1 cellular context compared by ENCODE assay signal in the genomic region with DNA sequence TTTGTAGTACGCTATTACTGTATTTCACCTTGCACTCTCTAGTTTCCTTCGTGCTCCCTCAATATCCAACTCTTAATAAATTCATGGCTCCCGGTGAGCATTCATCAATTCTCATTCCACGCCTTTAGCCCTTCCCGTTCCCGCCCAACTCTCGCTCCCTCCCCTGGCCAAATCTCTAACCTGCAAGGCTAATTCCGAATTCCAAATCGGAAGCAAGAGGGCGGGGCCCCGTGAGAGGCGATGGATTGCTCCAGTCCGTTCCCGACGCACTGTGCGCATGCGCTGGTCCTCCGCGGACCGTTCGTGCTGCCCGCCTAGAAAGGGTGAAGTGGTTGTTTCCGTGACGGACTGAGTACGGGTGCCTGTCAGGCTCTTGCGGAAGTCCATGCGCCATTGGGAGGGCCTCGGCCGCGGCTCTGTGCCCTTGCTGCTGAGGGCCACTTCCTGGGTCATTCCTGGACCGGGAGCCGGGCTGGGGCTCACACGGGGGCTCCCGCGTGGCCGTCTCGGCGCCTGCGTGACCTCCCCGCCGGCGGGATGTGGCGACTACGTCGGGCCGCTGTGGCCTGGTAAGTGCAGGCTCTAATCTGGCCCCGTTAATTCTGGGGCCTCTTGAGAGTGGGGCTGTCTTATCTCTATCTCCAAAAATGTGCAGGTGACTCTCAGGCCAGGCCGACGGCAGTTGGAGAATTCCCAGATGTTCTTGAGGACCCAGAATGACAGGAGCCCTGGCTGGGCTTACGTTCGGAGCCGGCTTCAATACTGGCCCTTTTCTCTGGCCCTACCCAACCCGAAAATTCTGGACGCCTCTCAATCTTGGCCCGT.
TF ChIP-seq lines count a peak whose summit lies in the region.

A gene with protein sequence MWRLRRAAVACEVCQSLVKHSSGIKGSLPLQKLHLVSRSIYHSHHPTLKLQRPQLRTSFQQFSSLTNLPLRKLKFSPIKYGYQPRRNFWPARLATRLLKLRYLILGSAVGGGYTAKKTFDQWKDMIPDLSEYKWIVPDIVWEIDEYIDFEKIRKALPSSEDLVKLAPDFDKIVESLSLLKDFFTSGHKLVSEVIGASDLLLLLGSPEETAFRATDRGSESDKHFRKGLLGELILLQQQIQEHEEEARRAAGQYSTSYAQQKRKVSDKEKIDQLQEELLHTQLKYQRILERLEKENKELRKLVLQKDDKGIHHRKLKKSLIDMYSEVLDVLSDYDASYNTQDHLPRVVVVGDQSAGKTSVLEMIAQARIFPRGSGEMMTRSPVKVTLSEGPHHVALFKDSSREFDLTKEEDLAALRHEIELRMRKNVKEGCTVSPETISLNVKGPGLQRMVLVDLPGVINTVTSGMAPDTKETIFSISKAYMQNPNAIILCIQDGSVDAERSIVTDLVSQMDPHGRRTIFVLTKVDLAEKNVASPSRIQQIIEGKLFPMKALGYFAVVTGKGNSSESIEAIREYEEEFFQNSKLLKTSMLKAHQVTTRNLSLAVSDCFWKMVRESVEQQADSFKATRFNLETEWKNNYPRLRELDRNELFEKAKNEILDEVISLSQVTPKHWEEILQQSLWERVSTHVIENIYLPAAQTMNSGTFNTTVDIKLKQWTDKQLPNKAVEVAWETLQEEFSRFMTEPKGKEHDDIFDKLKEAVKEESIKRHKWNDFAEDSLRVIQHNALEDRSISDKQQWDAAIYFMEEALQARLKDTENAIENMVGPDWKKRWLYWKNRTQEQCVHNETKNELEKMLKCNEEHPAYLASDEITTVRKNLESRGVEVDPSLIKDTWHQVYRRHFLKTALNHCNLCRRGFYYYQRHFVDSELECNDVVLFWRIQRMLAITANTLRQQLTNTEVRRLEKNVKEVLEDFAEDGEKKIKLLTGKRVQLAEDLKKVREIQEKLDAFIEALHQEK (plus strand): TSS at position 368 of the 825 bp plus-strand sequence. CDS start 170 bp downstream, at position 538.

TF ChIP-seq in K562, 482 proteins besides CTCF, POLR2A, EP300 and RAD21 (continued from another document and continues in another):
- peak; percentile 95 to 97 for TF ChIP-seq FOXK2 (conservative IDR thresholded peaks at IDR 0.05 in 1 of 2, IDR thresholded peaks at IDR 0.05 in 1 of 2; ENCODE audit: low read depth in 2 of 2)
- 0 out of 2 replicates have a peak, but pooled peaks have one; percentile 34 for TF ChIP-seq MTA1 (IDR thresholded peaks at IDR 0.05; ENCODE audit: borderline replicate concordance)
- peak in 1 of 2 experiments; percentile 3; a peak in 1 of 4 replicates for TF ChIP-seq FOXA3 (CRISPR knock-in tag; conservative IDR thresholded peaks at IDR 0.05 in 1 of 2, IDR thresholded peaks at IDR 0.05 in 1 of 2)
- TF ChIP-seq RBM14 (IDR thresholded peaks at IDR 0.05; ENCODE audit: borderline replicate concordance, insufficient read depth, low read depth, low read length): no peak
- TF ChIP-seq ELF1 (tag; IDR thresholded peaks at IDR 0.05): peak; percentile 98
- no peak for TF ChIP-seq RBM22 (IDR thresholded peaks at IDR 0.05; ENCODE audit: low read depth, low read length, poor library complexity, severe bottlenecking)
- TF ChIP-seq, protein P1, sequence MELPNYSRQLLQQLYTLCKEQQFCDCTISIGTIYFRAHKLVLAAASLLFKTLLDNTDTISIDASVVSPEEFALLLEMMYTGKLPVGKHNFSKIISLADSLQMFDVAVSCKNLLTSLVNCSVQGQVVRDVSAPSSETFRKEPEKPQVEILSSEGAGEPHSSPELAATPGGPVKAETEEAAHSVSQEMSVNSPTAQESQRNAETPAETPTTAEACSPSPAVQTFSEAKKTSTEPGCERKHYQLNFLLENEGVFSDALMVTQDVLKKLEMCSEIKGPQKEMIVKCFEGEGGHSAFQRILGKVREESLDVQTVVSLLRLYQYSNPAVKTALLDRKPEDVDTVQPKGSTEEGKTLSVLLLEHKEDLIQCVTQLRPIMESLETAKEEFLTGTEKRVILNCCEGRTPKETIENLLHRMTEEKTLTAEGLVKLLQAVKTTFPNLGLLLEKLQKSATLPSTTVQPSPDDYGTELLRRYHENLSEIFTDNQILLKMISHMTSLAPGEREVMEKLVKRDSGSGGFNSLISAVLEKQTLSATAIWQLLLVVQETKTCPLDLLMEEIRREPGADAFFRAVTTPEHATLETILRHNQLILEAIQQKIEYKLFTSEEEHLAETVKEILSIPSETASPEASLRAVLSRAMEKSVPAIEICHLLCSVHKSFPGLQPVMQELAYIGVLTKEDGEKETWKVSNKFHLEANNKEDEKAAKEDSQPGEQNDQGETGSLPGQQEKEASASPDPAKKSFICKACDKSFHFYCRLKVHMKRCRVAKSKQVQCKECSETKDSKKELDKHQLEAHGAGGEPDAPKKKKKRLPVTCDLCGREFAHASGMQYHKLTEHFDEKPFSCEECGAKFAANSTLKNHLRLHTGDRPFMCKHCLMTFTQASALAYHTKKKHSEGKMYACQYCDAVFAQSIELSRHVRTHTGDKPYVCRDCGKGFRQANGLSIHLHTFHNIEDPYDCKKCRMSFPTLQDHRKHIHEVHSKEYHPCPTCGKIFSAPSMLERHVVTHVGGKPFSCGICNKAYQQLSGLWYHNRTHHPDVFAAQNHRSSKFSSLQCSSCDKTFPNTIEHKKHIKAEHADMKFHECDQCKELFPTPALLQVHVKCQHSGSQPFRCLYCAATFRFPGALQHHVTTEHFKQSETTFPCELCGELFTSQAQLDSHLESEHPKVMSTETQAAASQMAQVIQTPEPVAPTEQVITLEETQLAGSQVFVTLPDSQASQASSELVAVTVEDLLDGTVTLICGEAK (IDR thresholded peaks at IDR 0.05): peak; percentile 97
- TF ChIP-seq, protein P1 (CRISPR knock-in tag; IDR thresholded peaks at IDR 0.05): no peak
- TF ChIP-seq MTF1 (CRISPR knock-in tag; IDR thresholded peaks at IDR 0.05; ENCODE audit: borderline replicate concordance): no peak
- no peak for TF ChIP-seq FOS (IDR thresholded peaks at IDR 0.05; ENCODE audit: extremely low read depth, insufficient read length)
- TF ChIP-seq, protein P2, sequence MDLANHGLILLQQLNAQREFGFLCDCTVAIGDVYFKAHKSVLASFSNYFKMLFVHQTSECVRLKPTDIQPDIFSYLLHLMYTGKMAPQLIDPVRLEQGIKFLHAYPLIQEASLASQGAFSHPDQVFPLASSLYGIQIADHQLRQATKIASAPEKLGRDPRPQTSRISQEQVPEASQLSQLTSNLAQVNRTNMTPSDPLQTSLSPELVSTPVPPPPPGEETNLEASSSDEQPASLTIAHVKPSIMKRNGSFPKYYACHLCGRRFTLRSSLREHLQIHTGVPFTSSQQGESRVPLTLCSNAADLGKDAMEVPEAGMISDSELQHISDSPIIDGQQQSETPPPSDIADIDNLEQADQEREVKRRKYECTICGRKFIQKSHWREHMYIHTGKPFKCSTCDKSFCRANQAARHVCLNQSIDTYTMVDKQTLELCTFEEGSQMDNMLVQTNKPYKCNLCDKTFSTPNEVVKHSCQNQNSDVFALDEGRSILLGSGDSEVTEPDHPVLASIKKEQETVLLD (IDR thresholded peaks at IDR 0.05): peak; percentile 98
- peak; percentile 98 for TF ChIP-seq C11orf30 (IDR thresholded peaks at IDR 0.05; ENCODE audit: low read depth)
- peak; percentile 94 for TF ChIP-seq FOXP1 (CRISPR knock-in tag; IDR thresholded peaks at IDR 0.05)
- peak; percentile 95 for TF ChIP-seq PHF21A (IDR thresholded peaks at IDR 0.05; ENCODE audit: borderline replicate concordance, low read depth)
- TF ChIP-seq NR3C1 (CRISPR knock-in tag; IDR thresholded peaks at IDR 0.05): peak; percentile 77
- TF ChIP-seq SRSF3 (IDR thresholded peaks at IDR 0.05; ENCODE audit: insufficient read depth, low read length): no peak
- peak; percentile 64; the same call in 1 of the 2 replicates for TF ChIP-seq CC2D1A (IDR thresholded peaks at IDR 0.05)
- 0 out of 2 replicates have a peak, but pooled peaks have one; percentile 13 for TF ChIP-seq GATAD2A (IDR thresholded peaks at IDR 0.05)
- peak; percentile 62 to 67; a peak in 3 of 4 replicates for TF ChIP-seq NONO (IDR thresholded peaks at IDR 0.05; ENCODE audit: low read depth in 2 of 2, low read length in 1 of 2)
- TF ChIP-seq ZBED1 (IDR thresholded peaks at IDR 0.05): peak; percentile 87
- peak; percentile 99 for TF ChIP-seq POU5F1 (IDR thresholded peaks at IDR 0.05; ENCODE audit: borderline replicate concordance, low read depth, low read length, partially characterized antibody)
- TF ChIP-seq, protein P3, sequence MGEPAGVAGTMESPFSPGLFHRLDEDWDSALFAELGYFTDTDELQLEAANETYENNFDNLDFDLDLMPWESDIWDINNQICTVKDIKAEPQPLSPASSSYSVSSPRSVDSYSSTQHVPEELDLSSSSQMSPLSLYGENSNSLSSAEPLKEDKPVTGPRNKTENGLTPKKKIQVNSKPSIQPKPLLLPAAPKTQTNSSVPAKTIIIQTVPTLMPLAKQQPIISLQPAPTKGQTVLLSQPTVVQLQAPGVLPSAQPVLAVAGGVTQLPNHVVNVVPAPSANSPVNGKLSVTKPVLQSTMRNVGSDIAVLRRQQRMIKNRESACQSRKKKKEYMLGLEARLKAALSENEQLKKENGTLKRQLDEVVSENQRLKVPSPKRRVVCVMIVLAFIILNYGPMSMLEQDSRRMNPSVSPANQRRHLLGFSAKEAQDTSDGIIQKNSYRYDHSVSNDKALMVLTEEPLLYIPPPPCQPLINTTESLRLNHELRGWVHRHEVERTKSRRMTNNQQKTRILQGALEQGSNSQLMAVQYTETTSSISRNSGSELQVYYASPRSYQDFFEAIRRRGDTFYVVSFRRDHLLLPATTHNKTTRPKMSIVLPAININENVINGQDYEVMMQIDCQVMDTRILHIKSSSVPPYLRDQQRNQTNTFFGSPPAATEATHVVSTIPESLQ (CRISPR knock-in tag; IDR thresholded peaks at IDR 0.05): peak; percentile 92; the same call in 1 of the 2 replicates
- TF ChIP-seq ZNF445 (CRISPR knock-in tag; IDR thresholded peaks at IDR 0.05; ENCODE audit: low read depth): no peak
- no peak for TF ChIP-seq ZNF311 (CRISPR knock-in tag; IDR thresholded peaks at IDR 0.05)
- no peak for TF ChIP-seq ZNF143 (CRISPR knock-in tag; IDR thresholded peaks at IDR 0.05)
- peak in 1 of 2 experiments; percentile 90; a peak in 2 of 4 replicates for TF ChIP-seq ZNF639 (CRISPR knock-in tag; conservative IDR thresholded peaks at IDR 0.05 in 1 of 2, IDR thresholded peaks at IDR 0.05 in 1 of 2)
- peak; percentile 75; the same call in 1 of the 2 replicates for TF ChIP-seq KLF13 (tag; IDR thresholded peaks at IDR 0.05; ENCODE audit: borderline replicate concordance, low read depth)
- TF ChIP-seq CBX1 (IDR thresholded peaks at IDR 0.05; ENCODE audit: low read depth): peak; percentile 91; the same call in 1 of the 2 replicates
- TF ChIP-seq ZFPM2 (CRISPR knock-in tag; IDR thresholded peaks at IDR 0.05): no peak
- TF ChIP-seq ZNF24 (IDR thresholded peaks at IDR 0.05): peak; percentile 71
- no peak for TF ChIP-seq ZNF77 (CRISPR knock-in tag; IDR thresholded peaks at IDR 0.05)
- TF ChIP-seq, protein P4, sequence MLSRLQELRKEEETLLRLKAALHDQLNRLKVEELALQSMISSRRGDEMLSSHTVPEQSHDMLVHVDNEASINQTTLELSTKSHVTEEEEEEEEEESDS (CRISPR knock-in tag; IDR thresholded peaks at IDR 0.05): no peak
